ENCODE assay signal across 11 cellular contexts in the genomic region with DNA sequence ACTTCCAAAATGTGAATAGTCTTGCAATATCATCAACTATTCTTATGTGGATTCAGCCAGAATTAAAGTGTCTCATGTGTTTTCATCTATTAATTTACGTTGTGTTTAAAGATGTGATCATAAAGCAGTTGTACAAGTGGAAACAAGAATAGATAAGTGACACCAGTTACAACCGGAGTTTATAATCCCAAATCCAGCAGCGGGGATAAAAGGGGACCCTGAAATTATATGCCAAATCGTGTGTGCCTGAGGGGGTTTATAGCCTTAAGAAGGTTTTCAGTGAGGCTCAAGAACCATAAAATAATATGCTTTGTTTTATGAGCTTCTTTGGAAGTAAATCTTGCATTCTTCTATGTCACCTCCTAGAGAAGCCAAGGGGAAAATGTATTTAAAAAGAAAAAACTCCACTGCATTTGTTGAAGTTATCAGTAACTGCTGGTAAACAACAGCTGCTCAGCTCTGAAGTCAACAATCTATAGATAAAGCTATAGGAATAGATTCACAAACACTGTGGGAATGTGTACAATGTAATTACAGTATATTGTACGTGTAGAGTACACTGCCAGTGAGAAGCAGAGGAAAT. TPM values are rescaled to one million over a fixed set of nuclear protein-coding genes. Genes with fewer than 3 reads are reported as not detected.
DNase-seq lines count a peak whose midpoint lies in the region; ATAC-seq and TF ChIP-seq lines count a peak whose summit lies in the region.
"Had no signal": no experiment of that assay in that cellular context is flagged by ENCODE, and none has a peak within 500 bp of the region (broad histone marks: within the 10 kb centered on the region; RNA-seq: fewer than 3 reads in every experiment).

No MANE protein-coding gene starts in this region.

- H3K36me3 ChIP-seq in HCT116 (ENCODE audit: control insufficient read depth in 1 of 2, insufficient read depth in 2 of 2, low read length in 2 of 2) = no peaks in the 10 kb centered on the region
- no peaks in the 10 kb centered on the region for H3K36me3 ChIP-seq in SJSA1
- H3K36me3 ChIP-seq in hepatocyte (replicated peaks; ENCODE audit: insufficient read depth, low read depth) = no peaks in the 10 kb centered on the region
- no peaks in the 10 kb centered on the region for H3K36me3 ChIP-seq in smooth muscle cell (ENCODE audit: low read depth)

- CTCF ChIA-PET in HCT116 (lab: Charles Lee) = interaction anchor here (1.0 kb wide), 1 partner anchor 23 kb away, joined by 6 read pairs; no protein-coding TSS in a partner anchor

- peak overlapping the region; percentile 82; the same call in 1 of the 2 replicates for H3K27ac ChIP-seq in HCT116 (ENCODE audit: low read depth, low read length)
- peak overlapping the region; percentile 89 for H3K27ac ChIP-seq in SJSA1
- H3K27ac ChIP-seq in hepatocyte = peak overlapping the region; percentile 81
- H3K27ac ChIP-seq in smooth muscle cell (ENCODE audit: low read depth) = peak overlapping the region; percentile 96

- intact Hi-C loops in HCT116 (cut with micrococcal nuclease) = no loop called here

- H3K4me2 ChIP-seq in HCT116 (ENCODE audit: low read length) (peak overlapping the region; percentile 60), hepatocyte (peak overlapping the region; percentile 52), smooth muscle cell (peak overlapping the region; percentile 75)

- H3K4me1 ChIP-seq in HCT116 (ENCODE audit: control insufficient read depth in 1 of 2, insufficient read depth in 2 of 2, low read length in 2 of 2) = peaks cover 20 to 43% of the 10 kb centered on the region in 2 experiments
- H3K4me1 ChIP-seq in SJSA1 (replicated peaks) = peaks cover 70% of the 10 kb centered on the region
- peaks cover 30% of the 10 kb centered on the region for H3K4me1 ChIP-seq in hepatocyte (ENCODE audit: insufficient read depth)
- H3K4me1 ChIP-seq in smooth muscle cell (ENCODE audit: low read depth) = peaks cover 14% of the 10 kb centered on the region

- POLR2A ChIA-PET in HCT116 (lab: Charles Lee) = interaction anchor here (0.9 kb wide), 1 partner anchor 22 kb away, joined by 4 read pairs; no protein-coding TSS in a partner anchor

- H3K4me3 ChIP-seq in HCT116 (replicated peaks in 1 of 2; ENCODE audit: low read depth in 1 of 2, low read length in 2 of 2) (peak overlapping the region; percentile 19 to 35), SJSA1 (no peak overlapping the region), hepatocyte (no peak overlapping the region), smooth muscle cell (no peak overlapping the region)

- H3K9me3 ChIP-seq in HCT116 (ENCODE audit: control insufficient read depth in 1 of 2, insufficient read depth in 1 of 2, low read depth in 1 of 2, low read length in 2 of 2) = no peaks in the 10 kb centered on the region
- 0 out of 2 replicates have a peak, but pooled peaks cover 2% of the 10 kb centered on the region for H3K9me3 ChIP-seq in SJSA1 (replicated peaks)
- no peaks in the 10 kb centered on the region for H3K9me3 ChIP-seq in hepatocyte (ENCODE audit: low read depth)
- no peaks in the 10 kb centered on the region for H3K9me3 ChIP-seq in smooth muscle cell (replicated peaks; ENCODE audit: low read depth)

- RAD21 ChIA-PET in HCT116 (lab: Charles Lee; ENCODE audit: low non-redundant PET in 1 of 2, low total read pairs in 2 of 2, uncharacterized antibody in 2 of 2, unreplicated experiment in 2 of 2) = no interaction called here

- 37% methylated on average over 5 of the region's 5 CpGs for WGBS in hepatocyte (ENCODE audit: low lambda C conversion rate, missing lambda C conversion rate)
- 30% methylated on average over 5 of the region's 5 CpGs for WGBS in smooth muscle cell (ENCODE audit: low lambda C conversion rate)

- no peak for TF ChIP-seq RAD21 in HCT116 (IDR thresholded peaks at IDR 0.05; ENCODE audit: low read depth)

- TF ChIP-seq CTCF in HCT116 (IDR thresholded peaks at IDR 0.05 in 2 of 3, conservative IDR thresholded peaks at IDR 0.05 in 1 of 3; ENCODE audit: borderline replicate concordance in 1 of 3, insufficient read depth in 1 of 3, low read depth in 2 of 3, low read length in 2 of 3) = no peak
- no peak for TF ChIP-seq CTCF in hepatocyte (IDR thresholded peaks at IDR 0.05; ENCODE audit: poor library complexity)
- no peak for TF ChIP-seq CTCF in smooth muscle cell (IDR thresholded peaks at IDR 0.05; ENCODE audit: borderline replicate concordance, insufficient read depth, poor library complexity, severe bottlenecking)

- H3K9me2 ChIP-seq in HCT116 (ENCODE audit: insufficient read depth) = no peaks in the 10 kb centered on the region
- no peaks in the 10 kb centered on the region for H3K9me2 ChIP-seq in hepatocyte (replicated peaks; ENCODE audit: insufficient read depth)

- H3K9ac ChIP-seq in HCT116 (ENCODE audit: low read length) (peak overlapping the region; percentile 38), smooth muscle cell (ENCODE audit: low read depth) (peak overlapping the region; percentile 78)

- no peak for ATAC-seq in HCT116
- no peak for ATAC-seq in GM18519 (IDR thresholded peaks at IDR 0.05; ENCODE audit: low FRiP score, unreplicated experiment)
- ATAC-seq in HG03342 (IDR thresholded peaks at IDR 0.05; ENCODE audit: unreplicated experiment) = no peak

- H3F3A ChIP-seq in smooth muscle cell (ENCODE audit: low read depth) = peaks cover 22% of the 10 kb centered on the region

- H3K27me3 ChIP-seq in HCT116 (ENCODE audit: insufficient read depth, low read length) (peaks cover 6% of the 10 kb centered on the region; the same call in 1 of the 2 replicates), SJSA1 (replicated peaks) (no peaks in the 10 kb centered on the region), hepatocyte (no peaks in the 10 kb centered on the region), smooth muscle cell (ENCODE audit: low read depth) (no peaks in the 10 kb centered on the region)

- BruUV-seq in HCT116 (replicated peaks; lab: Mats Ljungman, UMichigan) = no TSS peak

- H3K79me2 ChIP-seq in HCT116 (ENCODE audit: insufficient read depth, low read length) (no peaks in the 10 kb centered on the region), hepatocyte (no peaks in the 10 kb centered on the region), smooth muscle cell (ENCODE audit: low read depth) (no peaks in the 10 kb centered on the region)

- no peak for DNase-seq in HCT116 (ENCODE audit: low read depth, low spot score)
- peak in 1 of 2 experiments; percentile 24 for DNase-seq in SJSA1 (ENCODE audit: low read depth in 1 of 2, low spot score in 2 of 2)
- DNase-seq in hepatocyte (ENCODE audit: low spot score) = no peak
- no peak for DNase-seq in smooth muscle cell (lab: John Stamatoyannopoulos, UW; ENCODE audit: unreplicated experiment)
- no peak for DNase-seq in GM19238 (ENCODE audit: insufficient read length, low spot score)
- DNase-seq in activated gamma-delta T cell treated with Interleukin-2 at 50 U/mL for 16 hours = no peak
- DNase-seq: COR-L47, glutamatergic neuron, RPMI8226 had no signal

- H2AFZ ChIP-seq in HCT116 (ENCODE audit: low read depth, low read length, poor library complexity, severe bottlenecking) (peak overlapping the region; percentile 71), hepatocyte (no peak overlapping the region), smooth muscle cell (ENCODE audit: low read depth) (no peak overlapping the region)

- H4K20me1 ChIP-seq in HCT116 (ENCODE audit: insufficient read depth) (no peaks in the 10 kb centered on the region), hepatocyte (ENCODE audit: insufficient read depth, poor library complexity, severe bottlenecking) (no peaks in the 10 kb centered on the region), smooth muscle cell (ENCODE audit: low read depth) (no peaks in the 10 kb centered on the region)

- no peak for TF ChIP-seq POLR2A in HCT116 (IDR thresholded peaks at IDR 0.05; ENCODE audit: borderline replicate concordance, extremely low read depth, insufficient read depth, insufficient read length)

TF ChIP-seq in HCT116, 20 proteins besides CTCF, POLR2A, EP300 and RAD21:
- TF ChIP-seq POLR2AphosphoS5 (IDR thresholded peaks at IDR 0.05; ENCODE audit: low read depth, low read length) (no peak), ELF1 (IDR thresholded peaks at IDR 0.05; ENCODE audit: borderline replicate concordance, low read depth) (no peak), FOSL1 (IDR thresholded peaks at IDR 0.05; ENCODE audit: low read depth) (no peak), ZFX (IDR thresholded peaks at IDR 0.05) (no peak), EZH2 (IDR thresholded peaks at IDR 0.05) (no peak)
TF ChIP-seq in HCT116: peak in this region for 0.

RNA-seq across cellular contexts. Expression of gene MAP3K20, which starts 25.8 kb away (rescaled TPM):
- total RNA-seq in HCT116 (2021; ENCODE audit: unreplicated experiment) = 40.0 TPM
- polyA plus RNA-seq in HCT116 (2012) = 15.1 and 19.0 TPM in 2 replicates
- total RNA-seq in SJSA1 (2014; rRNA removed; shearing (Covaris generic)) = 73.5 and 95.7 TPM in 2 replicates
- 23.3 and 24.0 TPM in 2 replicates for total RNA-seq in hepatocyte
- polyA plus RNA-seq in hepatocyte = 14.1 and 16.5 TPM in 2 replicates
- total RNA-seq in smooth muscle cell = 29.2 and 35.1 TPM in 2 replicates
- polyA plus RNA-seq in smooth muscle cell = 20.8 and 25.8 TPM in 2 replicates

Comparison
In these comparisons a context has a peak if more than half of its experiments do, and no peak if none do; other contexts are left out.
1. H3K4me3 ChIP-seq: peak in HCT116 (2 of 2); none in SJSA1 (single experiment), hepatocyte (single experiment) and smooth muscle cell (single experiment).
2. Peak in every context shown above with its lines, with median percentiles within 50 percentile points of each other: H3K27ac ChIP-seq and H3K4me2 ChIP-seq.